ENCODE assay signal across 7 cellular contexts in the genomic region with DNA sequence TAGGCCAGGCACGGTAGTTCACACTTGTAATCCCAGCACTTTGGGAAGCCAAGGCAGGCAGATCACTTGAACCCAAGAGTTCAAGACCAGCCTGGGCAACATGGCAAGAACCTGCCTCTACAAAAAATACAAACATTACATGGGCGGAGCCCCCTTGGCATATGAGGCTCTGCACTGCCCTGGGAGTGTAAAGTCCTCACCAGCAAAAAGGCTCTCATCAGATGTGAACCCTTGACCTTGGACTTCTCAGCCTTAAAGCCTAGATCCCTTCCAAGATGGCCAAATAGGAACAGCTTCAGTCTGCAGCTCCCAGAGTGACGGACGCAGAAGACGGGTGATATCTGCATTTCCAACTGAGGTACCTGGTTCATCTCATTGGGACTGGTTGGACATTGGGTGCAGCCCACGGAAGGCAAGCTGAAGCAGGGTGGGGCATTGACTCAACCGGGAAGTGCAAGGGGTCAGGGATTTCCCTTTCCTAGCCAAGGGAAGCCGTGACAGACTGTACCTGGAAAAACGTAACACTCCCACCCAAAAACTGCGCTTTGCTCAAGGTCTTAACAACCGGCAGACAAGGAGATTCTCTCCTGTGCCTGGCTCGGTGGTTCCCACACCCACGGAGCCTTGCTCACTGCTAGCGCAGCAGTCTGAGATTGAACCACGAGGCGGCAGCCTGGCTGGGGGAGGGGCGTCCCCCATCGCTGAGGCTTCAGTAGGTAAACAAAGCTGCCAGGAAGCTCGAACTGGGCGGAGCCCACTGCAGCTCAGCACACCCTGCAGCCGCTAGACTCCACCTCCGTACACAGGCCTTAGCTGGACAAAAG. TPM values are rescaled to one million over a fixed set of nuclear protein-coding genes. Genes with fewer than 3 reads are reported as not detected.
DNase-seq lines count a peak whose midpoint lies in the region; ATAC-seq and TF ChIP-seq lines count a peak whose summit lies in the region.
"Not testable (repeated sequence)": the region's sequence is repeated elsewhere in the genome, so short reads cannot be mapped to it uniquely, and the experiment has no call there.

No MANE protein-coding gene starts in this region.

- not testable (repeated sequence) for H3K79me1 ChIP-seq in H9 (ENCODE audit: insufficient read depth, low read depth, low read length, poor library complexity, severe bottlenecking)

- not testable (repeated sequence) for H2BK5ac ChIP-seq in H9 (ENCODE audit: insufficient read length, low read length)

- DNase-seq in H9 (peak; percentile 34), activated T-cell treated with anti-CD3 and anti-CD28 coated beads for 24 hours (ENCODE audit: low read depth) (peak; percentile 16)
- DNase-seq in activated CD4-positive, alpha-beta T cell treated with anti-CD3 and anti-CD28 coated beads for 1 hour = peak; percentile 23
- DNase-seq in activated naive CD8-positive, alpha-beta T cell treated with anti-CD3 and anti-CD28 coated beads, Interleukin-2, amount 50 U/mL, for 24 hours = peak; percentile 16
- DNase-seq in memory B cell (ENCODE audit: low spot score in 2 of 2) = not testable (repeated sequence)
- peak; percentile 24 for DNase-seq in stimulated activated CD4-positive, alpha-beta T cell treated with anti-CD3 and anti-CD28 coated beads, Interleukin-2, amount 100 ng/mL, for 4 hours (ENCODE audit: low read depth)

- not testable (repeated sequence) for H4K5ac ChIP-seq in H9 (ENCODE audit: insufficient read length, low read depth, low read length)

- not testable (repeated sequence) for H2BK20ac ChIP-seq in H9 (ENCODE audit: low read depth, low read length, poor library complexity, severe bottlenecking)

- H2AFZ ChIP-seq in H9 (ENCODE audit: low read length); OCI-LY3 (ENCODE audit: low read depth, low read length): not testable (repeated sequence)

- H3K4me1 Mint-ChIP-seq in H9 = not testable (repeated sequence)
- H3K4me1 Mint-ChIP-seq in activated naive CD8-positive, alpha-beta T cell treated with anti-CD3 and anti-CD28 coated beads, Interleukin-2, amount 50 U/mL, for 24 hours = peaks cover 30% of the 10 kb centered on the region
- peaks cover 45% of the 10 kb centered on the region for H3K4me1 Mint-ChIP-seq in memory B cell

- not testable (repeated sequence) for H3K79me2 ChIP-seq in H9 (ENCODE audit: insufficient read depth, low read length)
- peaks cover 27% of the 10 kb centered on the region for H3K79me2 ChIP-seq in OCI-LY3 (ENCODE audit: low read length)

- H4K20me1 ChIP-seq in H9 (ENCODE audit: control insufficient read depth, insufficient read depth, insufficient read length) = not testable (repeated sequence)
- H4K20me1 ChIP-seq in OCI-LY3 (ENCODE audit: insufficient read depth, low read length) = peaks cover 40% of the 10 kb centered on the region

- H3K36me3 Mint-ChIP-seq in H9 (ENCODE audit: insufficient read depth in 1 of 3, low read depth in 3 of 3) (peaks cover 14 to 40% (median 17%) of the 10 kb centered on the region in 3 experiments), memory B cell (peaks cover 31% of the 10 kb centered on the region)
- H3K36me3 Mint-ChIP-seq in activated naive CD8-positive, alpha-beta T cell treated with anti-CD3 and anti-CD28 coated beads, Interleukin-2, amount 50 U/mL, for 24 hours (ENCODE audit: low read depth) = peaks cover 30% of the 10 kb centered on the region

- not testable (repeated sequence) for H3K4me3 Mint-ChIP-seq in H9; activated naive CD8-positive, alpha-beta T cell treated with anti-CD3 and anti-CD28 coated beads, Interleukin-2, amount 50 U/mL, for 24 hours
- peak overlapping the region; percentile 30 for H3K4me3 Mint-ChIP-seq in memory B cell

- not testable (repeated sequence) for H3K9me3 ChIP-seq in H9 (ENCODE audit: control insufficient read depth, low read depth, low read length); OCI-LY3 (ENCODE audit: insufficient read depth, low read length)

- ATAC-seq in activated naive CD8-positive, alpha-beta T cell treated with anti-CD3 and anti-CD28 coated beads, Interleukin-2, amount 50 U/mL, for 24 hours = not testable (repeated sequence)
- ATAC-seq in memory B cell (ENCODE audit: low read depth) = peak; percentile 24

- not testable (repeated sequence) for H3K27ac Mint-ChIP-seq in H9; activated naive CD8-positive, alpha-beta T cell treated with anti-CD3 and anti-CD28 coated beads, Interleukin-2, amount 50 U/mL, for 24 hours; memory B cell

- H3K9ac ChIP-seq in H9 (ENCODE audit: extremely low read depth, insufficient read length, low read length); OCI-LY3 (ENCODE audit: low read length): not testable (repeated sequence)

- not testable (repeated sequence) for H4K8ac ChIP-seq in H9 (replicated peaks; ENCODE audit: insufficient read length, low read depth, low read length)

- H3K4me3 ChIP-seq in OCI-LY3 (ENCODE audit: low read length) = peak overlapping the region; percentile 69

- not testable (repeated sequence) for H3K27me3 ChIP-seq in H9 (ENCODE audit: insufficient read depth, low read length); OCI-LY3 (ENCODE audit: low read depth, low read length)

- H3K36me3 ChIP-seq in OCI-LY3 (replicated peaks; ENCODE audit: low read depth, low read length) = not testable (repeated sequence)

- not testable (repeated sequence) for H2BK120ac ChIP-seq in H9 (ENCODE audit: low read depth, low read length, poor library complexity, severe bottlenecking)

- H2AK5ac ChIP-seq in H9 (ENCODE audit: insufficient read length, low read length) = not testable (repeated sequence)

- not testable (repeated sequence) for TF ChIP-seq CTCF in H9 (conservative IDR thresholded peaks at IDR 0.05); OCI-LY3 (IDR thresholded peaks at IDR 0.05; ENCODE audit: low read depth, low read length)

- H3T11ph ChIP-seq in H9 (ENCODE audit: low read length) = not testable (repeated sequence)

- H3K27ac ChIP-seq in H9 (ENCODE audit: insufficient read length, low read depth, low read length); OCI-LY3 (ENCODE audit: low read length): not testable (repeated sequence)

- not testable (repeated sequence) for H3K14ac ChIP-seq in H9 (ENCODE audit: insufficient read depth, low read length)

- not testable (repeated sequence) for H3K56ac ChIP-seq in H9 (ENCODE audit: insufficient read length, low read depth, low read length)

- H4K91ac ChIP-seq in H9 (ENCODE audit: insufficient read length, low read depth, low read length) = not testable (repeated sequence)

- whole genome bisulfite sequencing in H9 (ENCODE audit: extremely low coverage, insufficient read length, low lambda C conversion rate) = no CpG with 5 or more reads among the region's 22 CpGs

- not testable (repeated sequence) for H3K23ac ChIP-seq in H9 (ENCODE audit: insufficient read length, low read depth, low read length)

- not testable (repeated sequence) for H2BK15ac ChIP-seq in H9 (ENCODE audit: low read depth, low read length)

- peaks cover 19 to 20% of the 10 kb centered on the region in 2 experiments; a peak in 4 of 5 replicates for H3K9me3 Mint-ChIP-seq in H9
- H3K9me3 Mint-ChIP-seq in activated naive CD8-positive, alpha-beta T cell treated with anti-CD3 and anti-CD28 coated beads, Interleukin-2, amount 50 U/mL, for 24 hours; memory B cell: not testable (repeated sequence)

- not testable (repeated sequence) for H3K23me2 ChIP-seq in H9 (ENCODE audit: insufficient read length, low read depth, low read length, poor library complexity, severe bottlenecking)

- H3K4me2 ChIP-seq in H9 (ENCODE audit: insufficient read depth, insufficient read length, low read length) = not testable (repeated sequence)
- peak overlapping the region; percentile 67 for H3K4me2 ChIP-seq in OCI-LY3 (ENCODE audit: low read length)

- not testable (repeated sequence) for H3K18ac ChIP-seq in H9 (ENCODE audit: insufficient read length, low read depth, low read length)

- not testable (repeated sequence) for H3K4me1 ChIP-seq in H9 (ENCODE audit: insufficient read depth, low read length); OCI-LY3 (ENCODE audit: low read length)

- not testable (repeated sequence) for H3K27me3 Mint-ChIP-seq in H9 (ENCODE audit: low read depth); activated naive CD8-positive, alpha-beta T cell treated with anti-CD3 and anti-CD28 coated beads, Interleukin-2, amount 50 U/mL, for 24 hours; memory B cell

- H3K4ac ChIP-seq in H9 (ENCODE audit: low read depth, low read length) = not testable (repeated sequence)

- not testable (repeated sequence) for H2BK12ac ChIP-seq in H9 (ENCODE audit: insufficient read length, low read depth, low read length)

RNA-seq across cellular contexts. Expression of gene TBC1D5, which starts 49.4 kb away (rescaled TPM):
- 25.0 and 28.5 TPM in 2 replicates for total RNA-seq in H9 (2021)
